Comparison of ENCODE assay signal across 7 cellular contexts in the genomic region with DNA sequence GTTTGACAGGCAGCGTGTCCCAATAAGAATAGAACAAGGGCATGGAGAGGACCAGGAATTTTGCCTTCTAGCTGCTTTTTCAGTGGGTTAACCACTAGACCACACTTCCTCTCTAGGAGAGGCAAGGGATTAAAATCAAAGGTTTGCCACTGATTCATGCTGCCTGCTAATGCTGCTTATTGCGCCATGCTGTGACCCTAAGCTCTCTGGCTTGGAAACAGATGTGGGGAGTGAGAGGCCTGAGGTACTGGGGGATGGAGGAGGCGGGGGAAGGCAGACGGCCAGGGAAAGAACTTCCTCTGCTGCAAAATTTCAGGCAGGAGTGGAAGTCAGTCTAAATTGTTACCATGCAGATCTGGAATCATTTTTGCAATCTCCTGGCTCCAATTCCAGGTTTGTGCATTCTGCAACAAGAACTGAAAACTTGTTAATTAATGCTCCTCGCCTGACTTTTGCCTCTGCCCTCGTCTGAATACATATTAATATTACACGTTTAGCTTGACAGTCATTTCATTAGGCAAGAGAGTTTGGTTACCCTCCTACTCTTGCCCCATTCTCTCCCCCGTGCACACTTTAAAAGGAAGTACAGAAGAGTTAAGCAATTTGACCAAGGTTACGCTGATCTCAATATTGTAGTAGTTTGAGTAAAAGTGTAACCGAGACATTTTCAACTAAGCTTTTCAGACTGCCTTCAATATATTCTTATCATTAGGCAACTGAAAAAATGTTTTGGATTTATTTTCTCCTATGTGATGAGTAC.
A peak's percentile ranks its signal among the peaks of the same experiment; 100 is the strongest.
DNase-seq lines count a peak whose midpoint lies in the region; ATAC-seq and TF ChIP-seq lines count a peak whose summit lies in the region.

No MANE protein-coding gene starts in this region.

- TF ChIP-seq CTCF in GM20000 (IDR thresholded peaks at IDR 0.05; ENCODE audit: extremely low read depth, missing control alignments) (no peak), astrocyte of the spinal cord (IDR thresholded peaks at IDR 0.05; ENCODE audit: low read depth, low read length) (no peak)

- no peaks in the 10 kb centered on the region for H3K9me3 ChIP-seq in Karpas-422 (ENCODE audit: low read length)

- POLR2A ChIA-PET in T-cell (lab: Charles Lee) = no interaction called here

- H3K4me1 Mint-ChIP-seq in T-cell = peaks cover 0 to 6% (median 3%) of the 10 kb centered on the region in 3 donors
- H3K4me1 Mint-ChIP-seq in stimulated activated naive B cell treated with anti-CD40 and anti-IgM and Interleukin-4, amounts not matched to agents 10 μg/mL and 1 μg/mL and 100 μg/mL, for 72 hours = peaks cover 18 to 22% of the 10 kb centered on the region in 2 donors

- peak overlapping the region; percentile 81 for H3K4me2 ChIP-seq in Karpas-422 (ENCODE audit: low read depth, low read length, poor library complexity, severe bottlenecking)

- peaks cover 10 to 11% of the 10 kb centered on the region in 2 donors for H3K27me3 Mint-ChIP-seq in T-cell
- peaks cover 11 to 23% of the 10 kb centered on the region in 2 donors for H3K27me3 Mint-ChIP-seq in stimulated activated naive B cell treated with anti-CD40 and anti-IgM and Interleukin-4, amounts not matched to agents 10 μg/mL and 1 μg/mL and 100 μg/mL, for 72 hours

- peak; percentile 39 for DNase-seq in GM20000 (ENCODE audit: low spot score)
- DNase-seq in Karpas-422 = peak; percentile 46
- DNase-seq in astrocyte of the spinal cord (ENCODE audit: low read depth, low spot score) = peak; percentile 96
- peak; percentile 38 for DNase-seq in kidney glomerular epithelial cell (lab: John Stamatoyannopoulos, UW)
- peak; percentile 99 for DNase-seq in stromal cell of bone marrow (ENCODE audit: low read depth)
- no peak for DNase-seq in T-cell
- DNase-seq in stimulated activated naive B cell treated with anti-CD40 and anti-IgM and Interleukin-4, amounts not matched to agents 10 μg/mL and 1 μg/mL and 100 μg/mL, for 72 hours = no peak

- H3K9ac ChIP-seq in Karpas-422 (ENCODE audit: low read length) = peak overlapping the region; percentile 54; the same call in 1 of the 2 replicates

- no peak overlapping the region for H3K27ac Mint-ChIP-seq in T-cell
- H3K27ac Mint-ChIP-seq in stimulated activated naive B cell treated with anti-CD40 and anti-IgM and Interleukin-4, amounts not matched to agents 10 μg/mL and 1 μg/mL and 100 μg/mL, for 72 hours = no peak overlapping the region

- H3K27me3 ChIP-seq in Karpas-422 (ENCODE audit: low read length) = no peaks in the 10 kb centered on the region

- ATAC-seq in T-cell (replicated peaks in 1 of 4) = no peak
- no peak for ATAC-seq in stimulated activated naive B cell treated with anti-CD40 and anti-IgM and Interleukin-4, amounts not matched to agents 10 μg/mL and 1 μg/mL and 100 μg/mL, for 72 hours (replicated peaks)

- no peaks in the 10 kb centered on the region for H3K36me3 Mint-ChIP-seq in T-cell
- H3K36me3 Mint-ChIP-seq in stimulated activated naive B cell treated with anti-CD40 and anti-IgM and Interleukin-4, amounts not matched to agents 10 μg/mL and 1 μg/mL and 100 μg/mL, for 72 hours = no peaks in the 10 kb centered on the region

- in situ Hi-C loops in astrocyte of the spinal cord (cut with HindIII; ENCODE audit: low sequenced_read_pairs) = no loop called here

- peaks cover 46% of the 10 kb centered on the region for H3K4me1 ChIP-seq in Karpas-422 (ENCODE audit: low read length)

- H3K4me3 Mint-ChIP-seq in T-cell = no peak overlapping the region
- no peak overlapping the region for H3K4me3 Mint-ChIP-seq in stimulated activated naive B cell treated with anti-CD40 and anti-IgM and Interleukin-4, amounts not matched to agents 10 μg/mL and 1 μg/mL and 100 μg/mL, for 72 hours

- H3K9me2 ChIP-seq in Karpas-422 (replicated peaks; ENCODE audit: insufficient read depth, low read length) = no peaks in the 10 kb centered on the region

- no peaks in the 10 kb centered on the region for H3K79me2 ChIP-seq in Karpas-422 (ENCODE audit: low read length)

- H3K36me3 ChIP-seq in Karpas-422 (ENCODE audit: insufficient read depth, low read length) = no peaks in the 10 kb centered on the region

- CTCF ChIA-PET in T-cell (lab: Charles Lee) = no interaction called here

- H3K4me3 ChIP-seq in Karpas-422 (ENCODE audit: low read length) (peak overlapping the region; percentile 66), astrocyte of the spinal cord (ENCODE audit: low read depth, low read length) (no peak overlapping the region)

- H3K27ac ChIP-seq in Karpas-422 (ENCODE audit: low read length) = no peak overlapping the region

- no peaks in the 10 kb centered on the region for H4K20me1 ChIP-seq in Karpas-422 (ENCODE audit: insufficient read depth, low read depth, low read length)

- peaks cover 0 to 7% (median 0%) of the 10 kb centered on the region in 3 donors for H3K9me3 Mint-ChIP-seq in T-cell
- H3K9me3 Mint-ChIP-seq in stimulated activated naive B cell treated with anti-CD40 and anti-IgM and Interleukin-4, amounts not matched to agents 10 μg/mL and 1 μg/mL and 100 μg/mL, for 72 hours = no peaks in the 10 kb centered on the region

- no peak overlapping the region for H2AFZ ChIP-seq in Karpas-422 (ENCODE audit: low read length)

Comparison
In these comparisons a context has a peak if more than half of its experiments do, and no peak if none do; other contexts are left out.
1. DNase-seq: peak in GM20000 (single experiment), Karpas-422 (single experiment), astrocyte of the spinal cord (single experiment), kidney glomerular epithelial cell (single experiment) and stromal cell of bone marrow (single experiment); none in T-cell (0 of 34) and stimulated activated naive B cell treated with anti-CD40 and anti-IgM and Interleukin-4, amounts not matched to agents 10 μg/mL and 1 μg/mL and 100 μg/mL, for 72 hours (single experiment).